In the genomic region with DNA sequence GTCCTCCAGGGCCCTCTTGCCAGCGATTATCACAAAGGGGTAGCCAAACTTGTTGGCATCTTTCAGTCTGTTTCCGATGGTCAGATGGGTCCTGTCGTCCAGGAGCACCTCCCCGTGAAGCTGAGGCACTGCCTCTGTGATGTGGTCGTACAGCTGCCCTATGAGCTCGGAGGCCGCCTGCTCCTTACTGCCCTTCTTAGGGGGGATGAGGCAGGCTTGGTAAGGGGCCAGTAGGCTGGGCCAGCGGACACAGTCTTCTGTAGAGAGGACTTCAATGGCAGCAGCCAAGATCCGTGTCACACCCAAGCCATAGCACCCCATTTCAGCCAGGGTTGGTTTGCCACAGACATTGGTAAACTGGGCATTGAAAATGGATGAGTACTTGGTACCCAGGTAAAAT, we compare ENCODE assay signal across 11 cellular contexts. TPM values are rescaled to one million over a fixed set of nuclear protein-coding genes. Genes with fewer than 3 reads are reported as not detected.
"Had no signal": no experiment of that assay in that cellular context is flagged by ENCODE, and none has a peak within 500 bp of the region (broad histone marks: within the 10 kb centered on the region; RNA-seq: fewer than 3 reads in every experiment).

No MANE protein-coding gene starts in this region.

- H3K9me3 ChIP-seq: HAP-1 had no signal

- H2AFZ ChIP-seq: GM23248 had no signal

- DNase-seq: GM23248, GOT3, H7, HFFc6 had no signal

- H3K27ac Mint-ChIP-seq: HFFc6, IgD-negative memory B cell had no signal

- ATAC-seq: HCT116, HepG2 had no signal

- H3K9me3 Mint-ChIP-seq: HFFc6 had no signal

- H3K9ac ChIP-seq: GM23248 had no signal

- H3K27me3 Mint-ChIP-seq: IgD-negative memory B cell had no signal

- H3K4me3 Mint-ChIP-seq: HFFc6, IgD-negative memory B cell had no signal

- H3K4me3 ChIP-seq: GM23248, HAP-1 had no signal

- H3K27ac ChIP-seq: GM23248, HL-60 had no signal

- H3K4me1 ChIP-seq: HAP-1 had no signal

RNA-seq across cellular contexts. Expression of a gene that starts 43.3 kb away (rescaled TPM):
- total RNA-seq: GM23248, H4, HepG2, HFFc6, HT1080 had no signal
- polyA plus RNA-seq: GM23248, HepG2 had no signal
